ENCODE assay signal across 29 cellular contexts in genomic region chr13:103104340-103104739, GRCh38. TPM values are rescaled to one million over a fixed set of nuclear protein-coding genes. Genes with fewer than 3 reads are reported as not detected.
DNase-seq lines count a peak whose midpoint lies in the region; ATAC-seq, FAIRE-seq and TF ChIP-seq lines count a peak whose summit lies in the region.
"Had no signal": no experiment of that assay in that cellular context is flagged by ENCODE, and none has a peak within 500 bp of the region (broad histone marks: within the 10 kb centered on the region; RNA-seq: fewer than 3 reads in every experiment).

No MANE protein-coding gene starts in this region.

- DNase-seq in GM23338 (ENCODE audit: low spot score) (peak; percentile 74), OCI-LY7 (ENCODE audit: low spot score) (no peak), iPS DF 4.7 (ENCODE audit: extremely low read depth, low spot score) (peak; percentile 33), small intestine (peak; percentile 5), coronary artery (ENCODE audit: low spot score) (no peak)
- DNase-seq: AML-193; CD4-positive, alpha-beta T cell; GDM1; NCI-H1092 treated with DMSO at 0.1 percent for 48 hours; NCI-H1436; NCI-H187; NCI-H2081 treated with DMSO at 0.1 percent for 48 hours; NCI-H2171 treated with DMSO at 0.1 percent for 48 hours; NCI-H345; NCI-H510A treated with DMSO at 0.1 percent for 48 hours; NCI-H748 treated with DMSO at 0.1 percent for 48 hours; PC-9; Right ventricle myocardium superior had no signal

- H3F3A ChIP-seq in GM23338 (replicated peaks; ENCODE audit: low read depth), result no peaks in the 10 kb centered on the region; the same call in 1 of the 2 replicates

- H3K27ac Mint-ChIP-seq in GM23338, result no peak overlapping the region
- H3K27ac Mint-ChIP-seq: CD4-positive, alpha-beta T cell had no signal

- H3K27me3 ChIP-seq in GM23338 (ENCODE audit: insufficient read depth), result no peaks in the 10 kb centered on the region
- H3K27me3 ChIP-seq in small intestine (ENCODE audit: control insufficient read depth in 2 of 2, insufficient read depth in 2 of 2, low read length in 2 of 2), result peaks cover 0 to 1% of the 10 kb centered on the region in 2 donors
- H3K27me3 ChIP-seq: BLaER1 treated with 17β-estradiol and CSF1 and Interleukin-3, amounts not matched to agents 10 nM and 100 nM had no signal

- H3K79me2 ChIP-seq in GM23338 (replicated peaks; ENCODE audit: insufficient read depth) (no peaks in the 10 kb centered on the region), OCI-LY7 (ENCODE audit: insufficient read depth, low read depth, low read length) (no peaks in the 10 kb centered on the region)

- no peak overlapping the region for H3K4me3 Mint-ChIP-seq in GM23338
- H3K4me3 Mint-ChIP-seq: CD4-positive, alpha-beta T cell had no signal

- peak; percentile 79 for ATAC-seq in GM23338
- ATAC-seq in HG03469 (IDR thresholded peaks at IDR 0.05; ENCODE audit: unreplicated experiment), result no peak
- no peak for ATAC-seq in GM18909 (IDR thresholded peaks at IDR 0.05; ENCODE audit: poor library complexity, unreplicated experiment)
- ATAC-seq: A549 had no signal

- H3K9me3 ChIP-seq in OCI-LY7 (ENCODE audit: low read length) (no peaks in the 10 kb centered on the region), small intestine (ENCODE audit: control insufficient read depth, low read depth) (no peaks in the 10 kb centered on the region)
- H3K9me3 ChIP-seq: A549; BLaER1 treated with 17β-estradiol and CSF1 and Interleukin-3, amounts not matched to agents 10 nM and 100 nM; SJSA1 had no signal

- H2AFZ ChIP-seq in GM23338 (no peak overlapping the region), OCI-LY7 (ENCODE audit: low read length) (peak overlapping the region; percentile 28; the same call in 1 of the 2 replicates)
- H2AFZ ChIP-seq: PC-9 had no signal

- POLR2A ChIA-PET in OCI-LY7 (lab: Charles Lee), result interaction anchor here (0.7 kb wide), 1 partner anchor 27 kb away, joined by 3 read pairs; no protein-coding TSS in a partner anchor

- BruUV-seq in OCI-LY7 (replicated peaks; lab: Mats Ljungman, UMichigan), result no TSS peak

- H3K27me3 Mint-ChIP-seq in GM23338 (ENCODE audit: insufficient read depth, low read depth, poor library complexity), result peaks cover 6% of the 10 kb centered on the region
- H3K27me3 Mint-ChIP-seq: CD4-positive, alpha-beta T cell had no signal

- H3K4me1 Mint-ChIP-seq in GM23338, result peaks cover 21% of the 10 kb centered on the region

- no peak for FAIRE-seq in small intestine (lab: Jason Lieb, UNC)
- FAIRE-seq: A549, D721Med, GM12891, GM19239, H54 had no signal

- 76 to 78% (median 77%) methylated on average over 5 of the region's 5 CpGs for WGBS in small intestine, 3 donors

- no peaks in the 10 kb centered on the region for H4K20me1 ChIP-seq in GM23338 (replicated peaks; ENCODE audit: insufficient read depth)
- no peaks in the 10 kb centered on the region for H4K20me1 ChIP-seq in OCI-LY7 (ENCODE audit: insufficient read depth, low read length)
- H4K20me1 ChIP-seq: BLaER1 treated with 17β-estradiol and CSF1 and Interleukin-3, amounts not matched to agents 10 nM and 100 nM had no signal

- H3K36me3 Mint-ChIP-seq in GM23338 (ENCODE audit: low read depth), result peaks cover 2% of the 10 kb centered on the region; the same call in 2 of the 3 replicates

- peak overlapping the region; percentile 62 for H3K27ac ChIP-seq in GM23338 (ENCODE audit: low read depth)
- no peak overlapping the region for H3K27ac ChIP-seq in OCI-LY7 (ENCODE audit: low read depth, low read length, poor library complexity, severe bottlenecking)
- no peak overlapping the region for H3K27ac ChIP-seq in small intestine (ENCODE audit: low read depth in 1 of 2, low read length in 1 of 2)
- H3K27ac ChIP-seq in coronary artery, result no peak overlapping the region
- H3K27ac ChIP-seq: A549; BLaER1 treated with 17β-estradiol and CSF1 and Interleukin-3, amounts not matched to agents 10 nM and 100 nM; HL-60; PC-9; SJSA1 had no signal

- peaks cover 16% of the 10 kb centered on the region for H3K9me3 Mint-ChIP-seq in GM23338
- H3K9me3 Mint-ChIP-seq: CD4-positive, alpha-beta T cell had no signal

- CTCF ChIA-PET in OCI-LY7 (lab: Charles Lee; ENCODE audit: unreplicated experiment), result no interaction called here

- H3K4me3 ChIP-seq in GM23338, result no peak overlapping the region
- H3K4me3 ChIP-seq in OCI-LY7 (ENCODE audit: low read depth, low read length, poor library complexity, severe bottlenecking), result no peak overlapping the region
- H3K4me3 ChIP-seq in small intestine (ENCODE audit: low read depth in 1 of 2, low read length in 2 of 2), result no peak overlapping the region
- no peak overlapping the region for H3K4me3 ChIP-seq in coronary artery
- H3K4me3 ChIP-seq: A549; BLaER1 treated with 17β-estradiol and CSF1 and Interleukin-3, amounts not matched to agents 10 nM and 100 nM; PC-9; SJSA1 had no signal

- H3K9me2 ChIP-seq in GM23338 (ENCODE audit: insufficient read depth), result no peaks in the 10 kb centered on the region
- H3K9me2 ChIP-seq in OCI-LY7 (ENCODE audit: insufficient read depth, low read length), result no peaks in the 10 kb centered on the region

- intact Hi-C loops in OCI-LY7 (cut with micrococcal nuclease; ENCODE audit: unreplicated experiment), result no loop called here

- H3K4me2 ChIP-seq in GM23338, result no peak overlapping the region
- H3K4me2 ChIP-seq in OCI-LY7 (ENCODE audit: low read length), result no peak overlapping the region
- H3K4me2 ChIP-seq: A549; BLaER1 treated with 17β-estradiol and CSF1 and Interleukin-3, amounts not matched to agents 10 nM and 100 nM; PC-9 had no signal

- no peak for TF ChIP-seq CTCF in GM23338 (conservative IDR thresholded peaks at IDR 0.05; ENCODE audit: low read depth in 2 of 2)
- TF ChIP-seq CTCF in OCI-LY7 (conservative IDR thresholded peaks at IDR 0.05; ENCODE audit: low read length), result no peak
- no peak for TF ChIP-seq CTCF in coronary artery (IDR thresholded peaks at IDR 0.05)

- H3K36me3 ChIP-seq in GM23338 (ENCODE audit: insufficient read depth), result no peaks in the 10 kb centered on the region
- H3K36me3 ChIP-seq in OCI-LY7 (ENCODE audit: insufficient read depth, low read length), result no peaks in the 10 kb centered on the region
- no peaks in the 10 kb centered on the region for H3K36me3 ChIP-seq in small intestine (ENCODE audit: control insufficient read depth in 2 of 2, insufficient read depth in 2 of 2, low read length in 2 of 2)
- H3K36me3 ChIP-seq: BLaER1 treated with 17β-estradiol and CSF1 and Interleukin-3, amounts not matched to agents 10 nM and 100 nM; SJSA1 had no signal

- peaks cover 17% of the 10 kb centered on the region for H3K4me1 ChIP-seq in GM23338 (ENCODE audit: insufficient read depth)
- peaks cover 24% of the 10 kb centered on the region for H3K4me1 ChIP-seq in OCI-LY7 (ENCODE audit: insufficient read depth, low read length, poor library complexity, severe bottlenecking)
- H3K4me1 ChIP-seq in small intestine (ENCODE audit: control insufficient read depth in 2 of 2, insufficient read depth in 1 of 2, low read depth in 1 of 2, low read length in 1 of 2), result peaks cover 0 to 4% of the 10 kb centered on the region in 2 donors
- H3K4me1 ChIP-seq: A549, SJSA1 had no signal

TF ChIP-seq in GM23338, 12 proteins besides CTCF, POLR2A, EP300 and RAD21 (continues in another document):
- no peak for TF ChIP-seq ETS1 (IDR thresholded peaks at IDR 0.05)

RNA-seq across cellular contexts. Expression of gene SLC10A2, which starts 38.1 kb away (rescaled TPM):
- total RNA-seq in GM23338 (2014; rRNA removed; shearing (Covaris generic)), result not detected in 2 replicates
- polyA plus RNA-seq in GM23338 (2016; fragmentation: Nextera tagmentation; extraction: Ambion mirVana), result not detected in 2 replicates
- not detected in 2 replicates for total RNA-seq in OCI-LY7 (2014; rRNA removed; shearing (Covaris generic))
- not detected in 2 replicates for total RNA-seq in OCI-LY7 (2022)
- 1 to 10 TPM; 2.2 to 3.5 (median 3.1) TPM for polyA plus RNA-seq in small intestine
- total RNA-seq: CD4-positive, alpha-beta T cell; PC-9; Right ventricle myocardium superior; RPMI7951; SJSA1 had no signal
- polyA plus RNA-seq: A549 had no signal

Comparison
In these comparisons a context has a peak if more than half of its experiments do, and no peak if none do; other contexts are left out.
1. DNase-seq: peak in GM23338 (single experiment), iPS DF 4.7 (single experiment) and small intestine (single experiment); none in OCI-LY7 (single experiment) and coronary artery (single experiment).